Comparison of ENCODE assay signal across 22 cellular contexts in the genomic region with DNA sequence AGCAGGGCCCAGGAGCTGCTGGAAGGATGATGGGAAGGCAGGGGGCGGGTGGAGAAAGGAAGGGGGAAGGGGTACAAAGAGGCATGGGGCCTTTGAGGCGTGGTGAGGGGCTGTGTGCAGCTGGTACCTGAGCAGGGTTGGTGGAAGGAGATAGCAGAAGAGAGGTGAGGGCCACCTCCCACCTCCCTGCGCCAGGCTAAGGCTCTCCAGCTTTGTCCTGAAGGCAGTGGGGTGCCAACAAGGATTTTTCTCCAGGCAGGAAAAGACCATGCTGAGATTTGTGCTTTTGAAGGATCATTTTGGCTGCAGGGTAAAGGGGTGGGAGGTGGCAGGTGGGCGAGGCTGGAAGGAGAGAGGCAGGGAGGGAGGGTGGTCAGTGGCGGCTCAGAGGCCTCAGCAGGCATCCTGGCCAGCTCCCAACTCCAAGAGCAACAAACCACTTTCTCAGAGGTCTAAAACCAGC. TPM values are rescaled to one million over a fixed set of nuclear protein-coding genes. Genes with fewer than 3 reads are reported as not detected.
DNase-seq lines count a peak whose midpoint lies in the region; ATAC-seq and TF ChIP-seq lines count a peak whose summit lies in the region.
"Had no signal": no experiment of that assay in that cellular context is flagged by ENCODE, and none has a peak within 500 bp of the region (broad histone marks: within the 10 kb centered on the region; RNA-seq: fewer than 3 reads in every experiment).

No MANE protein-coding gene starts in this region.

- POLR2A ChIA-PET in HEK293T (lab: Yijun Ruan, JAX), result no interaction called here

- H3K36me3 Mint-ChIP-seq in stimulated activated effector memory CD8-positive, alpha-beta T cell treated with anti-CD3 and anti-CD28 coated beads, Interleukin-12 subunit alpha, Interleukin-12 subunit beta, amount 100 ng/mL, for 72 hours, result peaks cover 19% of the 10 kb centered on the region

- H3K4me3 Mint-ChIP-seq in stimulated activated effector memory CD8-positive, alpha-beta T cell treated with anti-CD3 and anti-CD28 coated beads, Interleukin-12 subunit alpha, Interleukin-12 subunit beta, amount 100 ng/mL, for 72 hours, result no peak overlapping the region
- H3K4me3 Mint-ChIP-seq: activated CD8-positive, alpha-beta memory T cell treated with anti-CD3 and anti-CD28 coated beads, Interleukin-2, amount 10 ng/mL, durations not matched to agents 7 days and 5 days; stimulated activated naive B cell treated with anti-CD40 and anti-IgM and Interleukin-4, amounts not matched to agents 10 μg/mL and 1 μg/mL and 100 μg/mL, for 72 hours had no signal

- WGBS in heart right ventricle, 2 donors, result 91 to 92% methylated on average over 5 of the region's 5 CpGs
- WGBS in mesenchymal stem cell, result 83% methylated on average over 3 of the region's 5 CpGs

- H3K4me3 ChIP-seq in heart right ventricle (no peak overlapping the region), mesenchymal stem cell (ENCODE audit: insufficient read depth in 1 of 2, low read depth in 1 of 2, low read length in 2 of 2) (no peak overlapping the region)
- H3K4me3 ChIP-seq in effector memory CD4-positive, alpha-beta T cell (ENCODE audit: insufficient read depth, low read depth, low read length, poor library complexity, severe bottlenecking), result no peak overlapping the region
- H3K4me3 ChIP-seq: left lung, MG63, skin epidermis, thyroid gland had no signal

- H4K91ac ChIP-seq in mesenchymal stem cell (ENCODE audit: low read length), result no peak overlapping the region

- DNase-seq in left ventricle myocardium superior (peak; percentile 13), heart right ventricle (no peak), NCI-H226 (peak; percentile 19), mesenchymal stem cell (no peak), amniotic stem cell (lab: John Stamatoyannopoulos, UW) (no peak), HEK293T (ENCODE audit: extremely low spot score) (no peak)
- DNase-seq in effector memory CD4-positive, alpha-beta T cell, result no peak
- no peak for DNase-seq in stimulated activated effector memory CD8-positive, alpha-beta T cell treated with anti-CD3 and anti-CD28 coated beads, Interleukin-12 subunit alpha, Interleukin-12 subunit beta, amount 100 ng/mL, for 72 hours (ENCODE audit: low spot score in 2 of 2)
- DNase-seq: activated CD4-positive, CD25-positive, alpha-beta regulatory T cell; activated CD8-positive, alpha-beta memory T cell treated with anti-CD3 and anti-CD28 coated beads, Interleukin-2, amount 10 ng/mL, durations not matched to agents 7 days and 5 days; amygdala; MG63; NCI-H1436 treated with DMSO at 0.1 percent for 48 hours; NCI-H2171 treated with DMSO at 0.1 percent for 48 hours; NCI-H526; stimulated activated CD4-positive, alpha-beta T cell treated with anti-CD3 and anti-CD28 coated beads, Interleukin-2, amount 100 ng/mL, for 24 hours; stimulated activated naive B cell treated with anti-CD40 and anti-IgM and Interleukin-4, amounts not matched to agents 10 μg/mL and 1 μg/mL and 100 μg/mL, for 72 hours; thyroid gland had no signal

- peak overlapping the region; percentile 99 for H3K27ac Mint-ChIP-seq in stimulated activated effector memory CD8-positive, alpha-beta T cell treated with anti-CD3 and anti-CD28 coated beads, Interleukin-12 subunit alpha, Interleukin-12 subunit beta, amount 100 ng/mL, for 72 hours
- H3K27ac Mint-ChIP-seq: activated CD8-positive, alpha-beta memory T cell treated with anti-CD3 and anti-CD28 coated beads, Interleukin-2, amount 10 ng/mL, durations not matched to agents 7 days and 5 days; stimulated activated naive B cell treated with anti-CD40 and anti-IgM and Interleukin-4, amounts not matched to agents 10 μg/mL and 1 μg/mL and 100 μg/mL, for 72 hours had no signal

- no peak overlapping the region for H3K27ac ChIP-seq in heart right ventricle
- peak overlapping the region; percentile 39 for H3K27ac ChIP-seq in effector memory CD4-positive, alpha-beta T cell (ENCODE audit: insufficient read depth, low read length, poor library complexity, severe bottlenecking)
- no peak overlapping the region for H3K27ac ChIP-seq in mesenchymal stem cell (ENCODE audit: low read length, poor library complexity, severe bottlenecking)
- H3K27ac ChIP-seq: epithelial cell of prostate, left lung, skin epidermis, thyroid gland had no signal

- no peak overlapping the region for H2AFZ ChIP-seq in mesenchymal stem cell (ENCODE audit: low read depth, low read length)

- CTCF ChIA-PET in HEK293T (lab: Yijun Ruan, JAX), result no interaction called here

- intact Hi-C loops in left ventricle myocardium superior (cut with micrococcal nuclease), result no loop called here
- intact Hi-C loops in heart right ventricle (cut with DNase I), result no loop called here

- peaks cover 68% of the 10 kb centered on the region for H3K4me1 Mint-ChIP-seq in stimulated activated effector memory CD8-positive, alpha-beta T cell treated with anti-CD3 and anti-CD28 coated beads, Interleukin-12 subunit alpha, Interleukin-12 subunit beta, amount 100 ng/mL, for 72 hours

- H3K9me3 ChIP-seq in heart right ventricle (peaks cover 0 to 8% (median 0%) of the 10 kb centered on the region in 11 donors), mesenchymal stem cell (ENCODE audit: control insufficient read depth, low read length) (no peaks in the 10 kb centered on the region)
- H3K9me3 ChIP-seq in effector memory CD4-positive, alpha-beta T cell (ENCODE audit: control insufficient read depth, low read length), result no peaks in the 10 kb centered on the region
- H3K9me3 ChIP-seq: left lung, MG63, thyroid gland had no signal

- no peak overlapping the region for H2AK5ac ChIP-seq in mesenchymal stem cell (ENCODE audit: low read length, severe bottlenecking)

- no peak overlapping the region for H4K8ac ChIP-seq in mesenchymal stem cell (ENCODE audit: low read length)

- H2BK12ac ChIP-seq in mesenchymal stem cell (ENCODE audit: low read length in 2 of 2), result no peak overlapping the region

- H3K9ac ChIP-seq in mesenchymal stem cell (ENCODE audit: low read length), result no peak overlapping the region

- H3K23ac ChIP-seq in mesenchymal stem cell (ENCODE audit: low read length in 2 of 2), result no peak overlapping the region

- no peak overlapping the region for H3K14ac ChIP-seq in mesenchymal stem cell (ENCODE audit: low read length in 2 of 2)

- H2BK5ac ChIP-seq in mesenchymal stem cell (ENCODE audit: low read depth, low read length, poor library complexity, severe bottlenecking), result no peak overlapping the region

- no peak overlapping the region for H3K18ac ChIP-seq in mesenchymal stem cell (ENCODE audit: low read depth in 1 of 2, low read length in 2 of 2)

- no peaks in the 10 kb centered on the region for H3K79me1 ChIP-seq in mesenchymal stem cell (replicated peaks; ENCODE audit: low read length, poor library complexity, severe bottlenecking)

- ATAC-seq in left ventricle myocardium superior (no peak), heart right ventricle (no peak)
- no peak for ATAC-seq in stimulated activated effector memory CD8-positive, alpha-beta T cell treated with anti-CD3 and anti-CD28 coated beads, Interleukin-12 subunit alpha, Interleukin-12 subunit beta, amount 100 ng/mL, for 72 hours
- ATAC-seq: activated CD8-positive, alpha-beta memory T cell treated with anti-CD3 and anti-CD28 coated beads, Interleukin-2, amount 10 ng/mL, durations not matched to agents 7 days and 5 days; HCT116; left lung; stimulated activated naive B cell treated with anti-CD40 and anti-IgM and Interleukin-4, amounts not matched to agents 10 μg/mL and 1 μg/mL and 100 μg/mL, for 72 hours had no signal

- H3K9me3 Mint-ChIP-seq in stimulated activated effector memory CD8-positive, alpha-beta T cell treated with anti-CD3 and anti-CD28 coated beads, Interleukin-12 subunit alpha, Interleukin-12 subunit beta, amount 100 ng/mL, for 72 hours, result no peaks in the 10 kb centered on the region
- H3K9me3 Mint-ChIP-seq: stimulated activated naive B cell treated with anti-CD40 and anti-IgM and Interleukin-4, amounts not matched to agents 10 μg/mL and 1 μg/mL and 100 μg/mL, for 72 hours had no signal

- no peak overlapping the region for H2BK120ac ChIP-seq in mesenchymal stem cell (ENCODE audit: low read depth, low read length)

- no peak overlapping the region for H2BK15ac ChIP-seq in mesenchymal stem cell (ENCODE audit: low read depth, poor library complexity, severe bottlenecking)

- H3K4me2 ChIP-seq in mesenchymal stem cell (ENCODE audit: low read length, poor library complexity, severe bottlenecking), result no peak overlapping the region

- no peak overlapping the region for H3K4ac ChIP-seq in mesenchymal stem cell (ENCODE audit: low read depth in 1 of 2, low read length in 2 of 2)

- H3K27me3 ChIP-seq in heart right ventricle (peaks cover 0 to 5% (median 0%) of the 10 kb centered on the region in 7 donors), mesenchymal stem cell (ENCODE audit: control insufficient read depth in 1 of 2, insufficient read depth in 1 of 2, low read length in 2 of 2) (peaks cover 3 to 18% of the 10 kb centered on the region in 2 experiments)
- no peaks in the 10 kb centered on the region for H3K27me3 ChIP-seq in effector memory CD4-positive, alpha-beta T cell (replicated peaks; ENCODE audit: control insufficient read depth, insufficient read depth, low read length, poor library complexity, severe bottlenecking)
- H3K27me3 ChIP-seq: left lung, MG63, thyroid gland had no signal

- peaks cover 0 to 13% (median 0%) of the 10 kb centered on the region in 9 donors for H3K4me1 ChIP-seq in heart right ventricle
- H3K4me1 ChIP-seq in effector memory CD4-positive, alpha-beta T cell (ENCODE audit: control insufficient read depth, insufficient read depth, low read length, poor library complexity, severe bottlenecking), result peaks cover 66% of the 10 kb centered on the region
- peaks cover 5% of the 10 kb centered on the region for H3K4me1 ChIP-seq in mesenchymal stem cell (ENCODE audit: control insufficient read depth, insufficient read depth, low read depth, low read length)
- H3K4me1 ChIP-seq: thyroid gland had no signal

- no peaks in the 10 kb centered on the region for H3K36me3 ChIP-seq in heart right ventricle
- no peaks in the 10 kb centered on the region for H3K36me3 ChIP-seq in effector memory CD4-positive, alpha-beta T cell (ENCODE audit: control insufficient read depth, insufficient read depth, low read length)
- no peaks in the 10 kb centered on the region for H3K36me3 ChIP-seq in mesenchymal stem cell (ENCODE audit: control insufficient read depth in 1 of 2, insufficient read depth in 2 of 2, low read depth in 1 of 2, low read length in 2 of 2)
- H3K36me3 ChIP-seq: left lung, MG63, thyroid gland had no signal

- no peak for TF ChIP-seq CTCF in heart right ventricle (IDR thresholded peaks at IDR 0.05)

TF ChIP-seq in HEK293T, 16 proteins besides CTCF, POLR2A, EP300 and RAD21 (continues in another document):
- TF ChIP-seq SP1 (IDR thresholded peaks at IDR 0.05) (no peak), L3MBTL2 (conservative IDR thresholded peaks at IDR 0.05) (no peak), ARNT (IDR thresholded peaks at IDR 0.05) (no peak), SUZ12 (IDR thresholded peaks at IDR 0.05) (no peak), HDGF (IDR thresholded peaks at IDR 0.05; ENCODE audit: borderline replicate concordance) (no peak), FOXM1 (IDR thresholded peaks at IDR 0.05; ENCODE audit: borderline replicate concordance) (no peak)

RNA-seq across cellular contexts. Expression of gene NOL4L, which starts 40.8 kb away (rescaled TPM):
- total RNA-seq in left ventricle myocardium superior (5.2 TPM), heart right ventricle (10 to 100 TPM in 1 of 10 donors, 1 to 10 TPM in 9; 4.4 to 10.1 (median 6.0) TPM)
- polyA plus RNA-seq in heart right ventricle, result 1 to 10 TPM; 1.5 to 4.6 TPM
- 34.4 TPM for polyA plus RNA-seq in mesenchymal stem cell (2013, experiment 1 of 2)
- 33.5 TPM for polyA plus RNA-seq in mesenchymal stem cell (2013, experiment 2 of 2)

Comparison
In these comparisons a context has a peak if more than half of its experiments do, and no peak if none do; other contexts are left out.
1. DNase-seq: peak in left ventricle myocardium superior (single experiment) and NCI-H226 (single experiment); none in heart right ventricle (0 of 2), effector memory CD4-positive, alpha-beta T cell (0 of 3), stimulated activated effector memory CD8-positive, alpha-beta T cell treated with anti-CD3 and anti-CD28 coated beads, Interleukin-12 subunit alpha, Interleukin-12 subunit beta, amount 100 ng/mL, for 72 hours (0 of 2), mesenchymal stem cell (single experiment), amniotic stem cell (single experiment) and HEK293T (single experiment).